In genomic region chr1:32991819-32992488, GRCh38 we compare ENCODE assay signal across 8 cellular contexts. TPM values are rescaled to one million over a fixed set of nuclear protein-coding genes. Genes with fewer than 3 reads are reported as not detected.
DNase-seq lines count a peak whose midpoint lies in the region; ATAC-seq and TF ChIP-seq lines count a peak whose summit lies in the region.

No MANE protein-coding gene starts in this region.

- H3K4me3 Mint-ChIP-seq in activated CD4-positive, alpha-beta memory T cell treated with anti-CD3 and anti-CD28 coated beads, Interleukin-2, amount 10 ng/mL, durations not matched to agents 7 days and 5 days = no peak overlapping the region
- H3K4me3 Mint-ChIP-seq in natural killer cell treated with Interleukin-12 subunit alpha and Interleukin-12 subunit beta and Interleukin-15 and Interleukin-18, amount 100 ng/mL, for 72 hours = peak overlapping the region; percentile 64

- H2AFZ ChIP-seq in GM23248 = no peak overlapping the region

- no peak overlapping the region for H3K4me3 ChIP-seq in GM23248

- peak; percentile 19 for ATAC-seq in GM18505 (IDR thresholded peaks at IDR 0.05; ENCODE audit: unreplicated experiment)
- ATAC-seq in natural killer cell treated with Interleukin-12 subunit alpha and Interleukin-12 subunit beta and Interleukin-15 and Interleukin-18, amount 100 ng/mL, for 72 hours = peak; percentile 16 to 31
- ATAC-seq in activated CD4-positive, CD25-positive, alpha-beta regulatory T cell treated with anti-CD3 and anti-CD28 coated beads, Interleukin-2, amount 50 U/mL, for 24 hours = no peak

- peaks cover 42% of the 10 kb centered on the region for H3F3A ChIP-seq in GM23248 (ENCODE audit: insufficient read depth)

- H3K36me3 Mint-ChIP-seq in activated CD4-positive, alpha-beta memory T cell treated with anti-CD3 and anti-CD28 coated beads, Interleukin-2, amount 10 ng/mL, durations not matched to agents 7 days and 5 days (ENCODE audit: low read depth) = peaks cover 5% of the 10 kb centered on the region
- H3K36me3 Mint-ChIP-seq in natural killer cell treated with Interleukin-12 subunit alpha and Interleukin-12 subunit beta and Interleukin-15 and Interleukin-18, amount 100 ng/mL, for 72 hours = peaks cover 6% of the 10 kb centered on the region

- POLR2A ChIA-PET in activated CD4-positive, alpha-beta memory T cell treated with anti-CD3 and anti-CD28 coated beads, Interleukin-2, amount 10 ng/mL, durations not matched to agents 7 days and 5 days (lab: Charles Lee) = interaction anchor here (0.6 to 5.8 kb wide), 11 partner anchors 7 to 189 kb away, joined by 3 to 40 read pairs (median 5); partner anchors contain the start of genes RNF19B and TRIM62

- DNase-seq in GM23248 (no peak), DMS53 treated with DMSO at 0.1 percent for 48 hours (lab: John Stamatoyannopoulos, UW; ENCODE audit: unreplicated experiment) (no peak), DMS53 (lab: John Stamatoyannopoulos, UW) (no peak), CD1c-positive myeloid dendritic cell (ENCODE audit: extremely low spot score) (no peak)
- peak; percentile 20 for DNase-seq in activated CD4-positive, alpha-beta memory T cell treated with anti-CD3 and anti-CD28 coated beads, Interleukin-2, amount 10 ng/mL, durations not matched to agents 7 days and 5 days
- DNase-seq in natural killer cell treated with Interleukin-12 subunit alpha and Interleukin-12 subunit beta and Interleukin-15 and Interleukin-18, amount 100 ng/mL, for 72 hours (ENCODE audit: low spot score) = no peak

- peak overlapping the region; percentile 59 for H3K9ac ChIP-seq in GM23248

- CTCF ChIA-PET in activated CD4-positive, alpha-beta memory T cell treated with anti-CD3 and anti-CD28 coated beads, Interleukin-2, amount 10 ng/mL, durations not matched to agents 7 days and 5 days (lab: Charles Lee) = interaction anchor here (0.5 to 1.6 kb wide), 6 partner anchors 9 to 956 kb away, joined by 3 to 6 read pairs (median 4); partner anchors contain the start of gene AZIN2

- no peaks in the 10 kb centered on the region for H3K79me2 ChIP-seq in GM23248 (ENCODE audit: insufficient read depth)

- peaks cover 67% of the 10 kb centered on the region for H3K4me1 Mint-ChIP-seq in activated CD4-positive, alpha-beta memory T cell treated with anti-CD3 and anti-CD28 coated beads, Interleukin-2, amount 10 ng/mL, durations not matched to agents 7 days and 5 days
- peaks cover 51 to 64% of the 10 kb centered on the region in 2 donors for H3K4me1 Mint-ChIP-seq in natural killer cell treated with Interleukin-12 subunit alpha and Interleukin-12 subunit beta and Interleukin-15 and Interleukin-18, amount 100 ng/mL, for 72 hours (ENCODE audit: low read depth in 2 of 2)

- H3K27ac ChIP-seq in GM23248 = peak overlapping the region; percentile 80

- in situ Hi-C loops in GM23248 (cut with MboI) = no loop called here

- H3K4me2 ChIP-seq in GM23248 (ENCODE audit: unreplicated experiment) = peak overlapping the region; percentile 48

- no peaks in the 10 kb centered on the region for H3K27me3 ChIP-seq in GM23248 (replicated peaks; ENCODE audit: insufficient read depth)

- H3K36me3 ChIP-seq in GM23248 (ENCODE audit: low read depth) = no peaks in the 10 kb centered on the region

- WGBS in GM23248 (ENCODE audit: low coverage in 1 of 2, low lambda C conversion rate in 2 of 2, missing lambda C conversion rate in 2 of 2), 2 experiments = 84 to 89% methylated on average over 9 of the region's 9 CpGs

- peaks cover 35% of the 10 kb centered on the region for H3K4me1 ChIP-seq in GM23248 (ENCODE audit: insufficient read depth)

- H4K20me1 ChIP-seq in GM23248 (ENCODE audit: insufficient read depth) = no peaks in the 10 kb centered on the region

- no peaks in the 10 kb centered on the region for H3K9me2 ChIP-seq in GM23248 (ENCODE audit: insufficient read depth)

- H3K27me3 Mint-ChIP-seq in activated CD4-positive, alpha-beta memory T cell treated with anti-CD3 and anti-CD28 coated beads, Interleukin-2, amount 10 ng/mL, durations not matched to agents 7 days and 5 days = no peaks in the 10 kb centered on the region
- no peaks in the 10 kb centered on the region for H3K27me3 Mint-ChIP-seq in natural killer cell treated with Interleukin-12 subunit alpha and Interleukin-12 subunit beta and Interleukin-15 and Interleukin-18, amount 100 ng/mL, for 72 hours

- H3K27ac Mint-ChIP-seq in activated CD4-positive, alpha-beta memory T cell treated with anti-CD3 and anti-CD28 coated beads, Interleukin-2, amount 10 ng/mL, durations not matched to agents 7 days and 5 days = peak overlapping the region; percentile 82
- H3K27ac Mint-ChIP-seq in natural killer cell treated with Interleukin-12 subunit alpha and Interleukin-12 subunit beta and Interleukin-15 and Interleukin-18, amount 100 ng/mL, for 72 hours = peak overlapping the region; percentile 97

- H3K9me3 Mint-ChIP-seq in activated CD4-positive, alpha-beta memory T cell treated with anti-CD3 and anti-CD28 coated beads, Interleukin-2, amount 10 ng/mL, durations not matched to agents 7 days and 5 days = no peaks in the 10 kb centered on the region
- H3K9me3 Mint-ChIP-seq in natural killer cell treated with Interleukin-12 subunit alpha and Interleukin-12 subunit beta and Interleukin-15 and Interleukin-18, amount 100 ng/mL, for 72 hours = no peaks in the 10 kb centered on the region

- TF ChIP-seq POLR2A in GM18505 (IDR thresholded peaks at IDR 0.05; ENCODE audit: borderline replicate concordance, extremely low read depth, insufficient read depth, insufficient read length) = peak; percentile 36

- H3K9me3 ChIP-seq in GM23248 (ENCODE audit: low read depth) = no peaks in the 10 kb centered on the region

RNA-seq across cellular contexts. Expression of gene RNF19B, which starts 27.3 kb away (rescaled TPM):
- 9.5 and 11.1 TPM in 2 replicates for total RNA-seq in GM23248 (2014; rRNA removed; shearing (Covaris generic))
- 1.5 and 1.6 TPM in 2 replicates for polyA plus RNA-seq in GM23248 (2016; fragmentation: Nextera tagmentation; extraction: Ambion mirVana)
- 10 to 100 TPM; 42.9 to 46.9 TPM for total RNA-seq in activated CD4-positive, alpha-beta memory T cell treated with anti-CD3 and anti-CD28 coated beads, Interleukin-2, amount 10 ng/mL, durations not matched to agents 7 days and 5 days
- 100 to 1,000 TPM in 1 of 2 donors, 10 to 100 TPM in 1; 92.0 to 246 TPM for total RNA-seq in natural killer cell treated with Interleukin-12 subunit alpha and Interleukin-12 subunit beta and Interleukin-15 and Interleukin-18, amount 100 ng/mL, for 72 hours

RNA-seq across cellular contexts. Expression of gene AK2, which starts 44.7 kb away (rescaled TPM):
- total RNA-seq in GM23248 (2014; rRNA removed; shearing (Covaris generic)) = 130 and 134 TPM in 2 replicates
- 173 and 179 TPM in 2 replicates for polyA plus RNA-seq in GM23248 (2016; fragmentation: Nextera tagmentation; extraction: Ambion mirVana)
- 100 to 1,000 TPM; 189 to 192 TPM for total RNA-seq in activated CD4-positive, alpha-beta memory T cell treated with anti-CD3 and anti-CD28 coated beads, Interleukin-2, amount 10 ng/mL, durations not matched to agents 7 days and 5 days
- 100 to 1,000 TPM; 379 to 475 TPM for total RNA-seq in natural killer cell treated with Interleukin-12 subunit alpha and Interleukin-12 subunit beta and Interleukin-15 and Interleukin-18, amount 100 ng/mL, for 72 hours

Comparison
In these comparisons a context has a peak if more than half of its experiments do, and no peak if none do; other contexts are left out.
1. ATAC-seq: peak in GM18505 (single experiment) and natural killer cell treated with Interleukin-12 subunit alpha and Interleukin-12 subunit beta and Interleukin-15 and Interleukin-18, amount 100 ng/mL, for 72 hours (2 of 2); none in activated CD4-positive, CD25-positive, alpha-beta regulatory T cell treated with anti-CD3 and anti-CD28 coated beads, Interleukin-2, amount 50 U/mL, for 24 hours (0 of 2).